25 cellular contexts compared by ENCODE assay signal in genomic region chr19:46916971-46917370, GRCh38. TPM values are rescaled to one million over a fixed set of nuclear protein-coding genes. Genes with fewer than 3 reads are reported as not detected.
DNase-seq lines count a peak whose midpoint lies in the region; ATAC-seq, FAIRE-seq and TF ChIP-seq lines count a peak whose summit lies in the region.
"Had no signal": no experiment of that assay in that cellular context is flagged by ENCODE, and none has a peak within 500 bp of the region (broad histone marks: within the 10 kb centered on the region; RNA-seq: fewer than 3 reads in every experiment).

No MANE protein-coding gene starts in this region.

- H3K4me3 Mint-ChIP-seq in activated CD4-positive, alpha-beta T cell treated with anti-CD3 and anti-CD28 coated beads for 36 hours, result no peak overlapping the region
- H3K4me3 Mint-ChIP-seq in activated CD4-positive, alpha-beta T cell treated with anti-CD3 and anti-CD28 coated beads, Interleukin-2, amount 10 ng/mL, durations not matched to agents 7 days and 5 days, result no peak overlapping the region
- H3K4me3 Mint-ChIP-seq in activated naive CD8-positive, alpha-beta T cell treated with anti-CD3 and anti-CD28 coated beads for 36 hours, result no peak overlapping the region
- H3K4me3 Mint-ChIP-seq in stimulated activated naive CD8-positive, alpha-beta T cell treated with anti-CD3 and anti-CD28 coated beads, Interleukin-15, amount 100 ng/mL, for 72 hours, result peak overlapping the region in 1 of 2 donors; percentile 42
- H3K4me3 Mint-ChIP-seq: naive thymus-derived CD4-positive, alpha-beta T cell; T-helper 1 cell treated with Interleukin-12 subunit alpha and Interleukin-12 subunit beta and Interleukin-4 antibody, amounts not matched to agents 30 μg/mL and 1 μg/mL, for 36 hours had no signal

- H3K27ac ChIP-seq in small intestine (ENCODE audit: low read depth in 1 of 2, low read length in 1 of 2), result no peak overlapping the region
- H3K27ac ChIP-seq: ascending aorta, stomach, thyroid gland, vagina had no signal

- peaks cover 33% of the 10 kb centered on the region for H3K36me3 Mint-ChIP-seq in activated CD4-positive, alpha-beta T cell treated with anti-CD3 and anti-CD28 coated beads for 36 hours (ENCODE audit: low read depth)
- peaks cover 28% of the 10 kb centered on the region for H3K36me3 Mint-ChIP-seq in activated CD4-positive, alpha-beta T cell treated with anti-CD3 and anti-CD28 coated beads, Interleukin-2, amount 10 ng/mL, durations not matched to agents 7 days and 5 days (ENCODE audit: low read depth)
- H3K36me3 Mint-ChIP-seq in activated naive CD8-positive, alpha-beta T cell treated with anti-CD3 and anti-CD28 coated beads for 36 hours, result peaks cover 18% of the 10 kb centered on the region

- peaks cover 55% of the 10 kb centered on the region for H3K4me1 Mint-ChIP-seq in activated CD4-positive, alpha-beta T cell treated with anti-CD3 and anti-CD28 coated beads for 36 hours
- H3K4me1 Mint-ChIP-seq in activated CD4-positive, alpha-beta T cell treated with anti-CD3 and anti-CD28 coated beads, Interleukin-2, amount 10 ng/mL, durations not matched to agents 7 days and 5 days, result peaks cover 37% of the 10 kb centered on the region
- H3K4me1 Mint-ChIP-seq in activated naive CD8-positive, alpha-beta T cell treated with anti-CD3 and anti-CD28 coated beads for 36 hours, result peaks cover 60% of the 10 kb centered on the region
- peaks cover 66% of the 10 kb centered on the region for H3K4me1 Mint-ChIP-seq in stimulated activated naive CD8-positive, alpha-beta T cell treated with anti-CD3 and anti-CD28 coated beads, Interleukin-15, amount 100 ng/mL, for 72 hours

- POLR2A ChIA-PET in activated CD4-positive, alpha-beta T cell treated with anti-CD3 and anti-CD28 coated beads for 36 hours (lab: Charles Lee), result no interaction called here
- POLR2A ChIA-PET in activated CD4-positive, alpha-beta T cell treated with anti-CD3 and anti-CD28 coated beads, Interleukin-2, amount 10 ng/mL, durations not matched to agents 7 days and 5 days (lab: Charles Lee), result no interaction called here

- peak; percentile 86 for ATAC-seq in activated CD4-positive, alpha-beta T cell treated with anti-CD3 and anti-CD28 coated beads for 36 hours
- ATAC-seq in stimulated activated naive CD8-positive, alpha-beta T cell treated with anti-CD3 and anti-CD28 coated beads, Interleukin-15, amount 100 ng/mL, for 72 hours, result peak; percentile 89
- ATAC-seq: HepG2; naive thymus-derived CD4-positive, alpha-beta T cell had no signal

- no peaks in the 10 kb centered on the region for H3K27me3 Mint-ChIP-seq in activated CD4-positive, alpha-beta T cell treated with anti-CD3 and anti-CD28 coated beads for 36 hours
- no peaks in the 10 kb centered on the region for H3K27me3 Mint-ChIP-seq in activated CD4-positive, alpha-beta T cell treated with anti-CD3 and anti-CD28 coated beads, Interleukin-2, amount 10 ng/mL, durations not matched to agents 7 days and 5 days
- H3K27me3 Mint-ChIP-seq in activated naive CD8-positive, alpha-beta T cell treated with anti-CD3 and anti-CD28 coated beads for 36 hours, result no peaks in the 10 kb centered on the region
- no peaks in the 10 kb centered on the region for H3K27me3 Mint-ChIP-seq in stimulated activated naive CD8-positive, alpha-beta T cell treated with anti-CD3 and anti-CD28 coated beads, Interleukin-15, amount 100 ng/mL, for 72 hours
- H3K27me3 Mint-ChIP-seq: naive thymus-derived CD4-positive, alpha-beta T cell had no signal

- DNase-seq in activated CD4-positive, alpha-beta T cell treated with anti-CD3 and anti-CD28 coated beads for 36 hours, result peak; percentile 25
- no peak for DNase-seq in activated CD4-positive, alpha-beta T cell treated with anti-CD3 and anti-CD28 coated beads, Interleukin-2, amount 10 ng/mL, durations not matched to agents 7 days and 5 days
- peak; percentile 33 for DNase-seq in stimulated activated CD4-positive, alpha-beta T cell treated with anti-CD3 and anti-CD28 coated beads, Interleukin-15, amount 100 ng/mL, for 24 hours
- no peak for DNase-seq in stimulated activated CD4-positive, alpha-beta T cell treated with anti-CD3 and anti-CD28 coated beads, Interleukin-4, amount 100 ng/mL, for 4 hours
- DNase-seq in activated naive CD8-positive, alpha-beta T cell treated with anti-CD3 and anti-CD28 coated beads for 36 hours, result no peak
- DNase-seq in stimulated activated naive CD8-positive, alpha-beta T cell treated with anti-CD3 and anti-CD28 coated beads, Interleukin-15, amount 100 ng/mL, for 72 hours, result peak in 1 of 2 donors; percentile 18
- no peak for DNase-seq in D721Med (ENCODE audit: insufficient read length, low spot score)
- no peak for DNase-seq in small intestine
- DNase-seq: activated CD4-positive, alpha-beta T cell treated with anti-CD3 and anti-CD28 coated beads, Interleukin-2, amount 50 U/mL, for 4 hours; activated naive CD4-positive, alpha-beta T cell treated with anti-CD3 and anti-CD28 coated beads, Interleukin-2, amount 50 U/mL, for 16 hours; cortex of kidney; Kasumi-1; midbrain; naive thymus-derived CD4-positive, alpha-beta T cell; NCI-H1694 treated with DMSO at 0.1 percent for 48 hours; retina; SK-N-SH; thyroid gland had no signal

- WGBS in small intestine, 3 donors, result 87 to 93% (median 88%) methylated on average over 4 of the region's 4 CpGs

- FAIRE-seq in D721Med (lab: Jason Lieb, UNC) (no peak), small intestine (lab: Jason Lieb, UNC) (no peak)
- FAIRE-seq: GM12892, HepG2, keratinocyte had no signal

- intact Hi-C loops in activated CD4-positive, alpha-beta T cell treated with anti-CD3 and anti-CD28 coated beads for 36 hours (cut with DNase I, micrococcal nuclease), result loop anchor here in 1 of 2 experiments (5.0 kb wide), 1 partner anchor 35 kb away; no protein-coding TSS in a partner anchor

- no peak overlapping the region for H3K4me3 ChIP-seq in small intestine (ENCODE audit: low read depth in 1 of 2, low read length in 2 of 2)
- H3K4me3 ChIP-seq: ascending aorta, stomach, thyroid gland, vagina had no signal

- H3K27ac Mint-ChIP-seq in activated CD4-positive, alpha-beta T cell treated with anti-CD3 and anti-CD28 coated beads for 36 hours, result no peak overlapping the region
- H3K27ac Mint-ChIP-seq in activated CD4-positive, alpha-beta T cell treated with anti-CD3 and anti-CD28 coated beads, Interleukin-2, amount 10 ng/mL, durations not matched to agents 7 days and 5 days, result no peak overlapping the region
- peak overlapping the region; percentile 76 for H3K27ac Mint-ChIP-seq in activated naive CD8-positive, alpha-beta T cell treated with anti-CD3 and anti-CD28 coated beads for 36 hours
- H3K27ac Mint-ChIP-seq in stimulated activated naive CD8-positive, alpha-beta T cell treated with anti-CD3 and anti-CD28 coated beads, Interleukin-15, amount 100 ng/mL, for 72 hours, result peak overlapping the region in 1 of 2 donors; percentile 88
- H3K27ac Mint-ChIP-seq: T-helper 1 cell treated with Interleukin-12 subunit alpha and Interleukin-12 subunit beta and Interleukin-4 antibody, amounts not matched to agents 30 μg/mL and 1 μg/mL, for 36 hours had no signal

- H3K4me1 ChIP-seq in small intestine (ENCODE audit: control insufficient read depth in 2 of 2, insufficient read depth in 1 of 2, low read depth in 1 of 2, low read length in 1 of 2), result peaks cover 0 to 9% of the 10 kb centered on the region in 2 donors

- no peaks in the 10 kb centered on the region for H3K9me3 Mint-ChIP-seq in activated CD4-positive, alpha-beta T cell treated with anti-CD3 and anti-CD28 coated beads for 36 hours (ENCODE audit: low read depth)
- no peaks in the 10 kb centered on the region for H3K9me3 Mint-ChIP-seq in activated CD4-positive, alpha-beta T cell treated with anti-CD3 and anti-CD28 coated beads, Interleukin-2, amount 10 ng/mL, durations not matched to agents 7 days and 5 days
- no peaks in the 10 kb centered on the region for H3K9me3 Mint-ChIP-seq in activated naive CD8-positive, alpha-beta T cell treated with anti-CD3 and anti-CD28 coated beads for 36 hours
- no peaks in the 10 kb centered on the region for H3K9me3 Mint-ChIP-seq in stimulated activated naive CD8-positive, alpha-beta T cell treated with anti-CD3 and anti-CD28 coated beads, Interleukin-15, amount 100 ng/mL, for 72 hours
- H3K9me3 Mint-ChIP-seq: naive thymus-derived CD4-positive, alpha-beta T cell; T-helper 1 cell treated with Interleukin-12 subunit alpha and Interleukin-12 subunit beta and Interleukin-4 antibody, amounts not matched to agents 30 μg/mL and 1 μg/mL, for 36 hours had no signal

- no peaks in the 10 kb centered on the region for H3K9me3 ChIP-seq in small intestine (ENCODE audit: control insufficient read depth, low read depth)
- H3K9me3 ChIP-seq: ascending aorta, SK-N-SH, stomach, thyroid gland, vagina had no signal

- CTCF ChIA-PET in activated CD4-positive, alpha-beta T cell treated with anti-CD3 and anti-CD28 coated beads for 36 hours (lab: Charles Lee), result no interaction called here
- CTCF ChIA-PET in activated CD4-positive, alpha-beta T cell treated with anti-CD3 and anti-CD28 coated beads, Interleukin-2, amount 10 ng/mL, durations not matched to agents 7 days and 5 days (lab: Charles Lee), result no interaction called here

- H3K27me3 ChIP-seq in small intestine (ENCODE audit: control insufficient read depth in 2 of 2, insufficient read depth in 2 of 2, low read length in 2 of 2), result no peaks in the 10 kb centered on the region
- H3K27me3 ChIP-seq: ascending aorta, stomach, thyroid gland, vagina had no signal

- TF ChIP-seq CTCF in D721Med (IDR thresholded peaks at IDR 0.05; ENCODE audit: insufficient read depth, missing control alignments), result no peak

- peaks cover 0 to 9% of the 10 kb centered on the region in 2 donors for H3K36me3 ChIP-seq in small intestine (ENCODE audit: control insufficient read depth in 2 of 2, insufficient read depth in 2 of 2, low read length in 2 of 2)

RNA-seq across cellular contexts. Expression of gene ARHGAP35, which starts 56.2 kb away (rescaled TPM):
- 10 to 100 TPM; 16.5 to 17.2 TPM for total RNA-seq in activated CD4-positive, alpha-beta T cell treated with anti-CD3 and anti-CD28 coated beads for 36 hours
- total RNA-seq in activated CD4-positive, alpha-beta T cell treated with anti-CD3 and anti-CD28 coated beads, Interleukin-2, amount 10 ng/mL, durations not matched to agents 7 days and 5 days, result 10 to 100 TPM; 24.7 to 25.5 TPM
- total RNA-seq in activated naive CD8-positive, alpha-beta T cell treated with anti-CD3 and anti-CD28 coated beads for 36 hours, result 10 to 100 TPM; 13.6 to 13.7 TPM
- 10 to 100 TPM; 12.7 to 25.4 (median 13.8) TPM for polyA plus RNA-seq in small intestine

Comparison
In these comparisons a context has a peak if more than half of its experiments do, and no peak if none do; other contexts are left out.
1. DNase-seq: peak in activated CD4-positive, alpha-beta T cell treated with anti-CD3 and anti-CD28 coated beads for 36 hours (single experiment) and stimulated activated CD4-positive, alpha-beta T cell treated with anti-CD3 and anti-CD28 coated beads, Interleukin-15, amount 100 ng/mL, for 24 hours (single experiment); none in activated CD4-positive, alpha-beta T cell treated with anti-CD3 and anti-CD28 coated beads, Interleukin-2, amount 10 ng/mL, durations not matched to agents 7 days and 5 days (single experiment), stimulated activated CD4-positive, alpha-beta T cell treated with anti-CD3 and anti-CD28 coated beads, Interleukin-4, amount 100 ng/mL, for 4 hours (0 of 2), activated naive CD8-positive, alpha-beta T cell treated with anti-CD3 and anti-CD28 coated beads for 36 hours (single experiment), D721Med (single experiment) and small intestine (single experiment).